ENCODE assay signal across 8 cellular contexts in the genomic region with DNA sequence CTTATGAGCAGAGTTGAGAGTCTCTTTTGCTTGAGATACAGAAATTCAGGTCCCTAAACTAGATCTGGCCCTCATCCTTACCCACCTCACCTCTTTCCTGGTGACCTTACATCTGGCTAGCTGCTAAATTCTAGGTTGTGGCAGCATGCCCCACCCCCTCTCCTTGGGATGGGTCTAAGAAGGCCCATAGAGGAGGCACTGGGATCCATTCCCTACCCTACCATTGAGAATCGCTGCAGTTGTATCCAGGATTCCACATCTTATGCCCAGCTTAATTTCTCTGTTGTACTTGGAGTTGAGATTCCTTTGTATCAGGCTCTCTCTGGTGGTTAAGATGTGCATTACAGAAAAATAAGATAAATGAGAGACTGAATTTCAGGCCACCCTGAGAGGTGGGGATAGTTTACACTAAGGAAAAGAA.
DNase-seq lines count a peak whose midpoint lies in the region; ATAC-seq and TF ChIP-seq lines count a peak whose summit lies in the region.

No MANE protein-coding gene starts in this region.

- peaks cover 4% of the 10 kb centered on the region for H3K4me1 ChIP-seq in parathyroid adenoma

- H3K27ac Mint-ChIP-seq in activated naive CD4-positive, alpha-beta T cell treated with anti-CD3 and anti-CD28 coated beads, Interleukin-2, amount 10 ng/mL, durations not matched to agents 7 days and 5 days, result peak overlapping the region; percentile 60

- H3K36me3 Mint-ChIP-seq in activated naive CD4-positive, alpha-beta T cell treated with anti-CD3 and anti-CD28 coated beads, Interleukin-2, amount 10 ng/mL, durations not matched to agents 7 days and 5 days, result peaks cover 29% of the 10 kb centered on the region

- H3K79me2 ChIP-seq in parathyroid adenoma, result no peaks in the 10 kb centered on the region

- no peak overlapping the region for H2AFZ ChIP-seq in parathyroid adenoma

- ATAC-seq in GM19324 (IDR thresholded peaks at IDR 0.05; ENCODE audit: low FRiP score, unreplicated experiment), result no peak

- H3K36me3 ChIP-seq in parathyroid adenoma (ENCODE audit: control insufficient read depth, insufficient read depth, low read length), result no peaks in the 10 kb centered on the region

- H3K4me3 ChIP-seq in foreskin fibroblast (ENCODE audit: low read depth in 1 of 2, low read length in 2 of 2), result no peak overlapping the region
- no peak overlapping the region for H3K4me3 ChIP-seq in parathyroid adenoma (ENCODE audit: low read depth, low read length)

- H3K9me3 Mint-ChIP-seq in activated naive CD4-positive, alpha-beta T cell treated with anti-CD3 and anti-CD28 coated beads, Interleukin-2, amount 10 ng/mL, durations not matched to agents 7 days and 5 days, result no peaks in the 10 kb centered on the region

- peak; percentile 64 for TF ChIP-seq CTCF in VCaP (conservative IDR thresholded peaks at IDR 0.05)
- peak; percentile 38 for TF ChIP-seq CTCF in foreskin fibroblast (IDR thresholded peaks at IDR 0.05; ENCODE audit: low read depth, low read length)
- peak; percentile 52 for TF ChIP-seq CTCF in parathyroid adenoma (IDR thresholded peaks at IDR 0.05)

- H3K9ac ChIP-seq in parathyroid adenoma, result no peak overlapping the region

- H3K27me3 ChIP-seq in parathyroid adenoma (ENCODE audit: control insufficient read depth, insufficient read depth, low read length), result no peaks in the 10 kb centered on the region

- H3K27me3 Mint-ChIP-seq in activated naive CD4-positive, alpha-beta T cell treated with anti-CD3 and anti-CD28 coated beads, Interleukin-2, amount 10 ng/mL, durations not matched to agents 7 days and 5 days, result peaks cover 9% of the 10 kb centered on the region

- H3K27ac ChIP-seq in VCaP (peak overlapping the region; percentile 31), parathyroid adenoma (peak overlapping the region; percentile 24)

- H3K4me1 Mint-ChIP-seq in activated naive CD4-positive, alpha-beta T cell treated with anti-CD3 and anti-CD28 coated beads, Interleukin-2, amount 10 ng/mL, durations not matched to agents 7 days and 5 days, result peaks cover 22% of the 10 kb centered on the region

- H3K4me3 Mint-ChIP-seq in activated naive CD4-positive, alpha-beta T cell treated with anti-CD3 and anti-CD28 coated beads, Interleukin-2, amount 10 ng/mL, durations not matched to agents 7 days and 5 days, result no peak overlapping the region

- no peak for DNase-seq in activated naive CD4-positive, alpha-beta T cell treated with anti-CD3 and anti-CD28 coated beads, Interleukin-2, amount 10 ng/mL, durations not matched to agents 7 days and 5 days
- no peak for DNase-seq in activated naive CD4-positive, alpha-beta T cell treated with anti-CD3 and anti-CD28 coated beads, Interleukin-2, amount 50 U/mL, for 16 hours
- DNase-seq in NCI-H1417 (lab: John Stamatoyannopoulos, UW) (peak in 2 of 3 experiments; percentile 59 to 72), foreskin fibroblast (peak in 1 of 2 donors; percentile 70)
- DNase-seq in activated T-cell treated with anti-CD3 and anti-CD28 coated beads, Interleukin-2, amount 50 U/mL, for 1 hour, result no peak

- H3K9me3 ChIP-seq in parathyroid adenoma (ENCODE audit: control insufficient read depth, low read length), result no peaks in the 10 kb centered on the region

- H3K4me2 ChIP-seq in parathyroid adenoma (ENCODE audit: low read length), result no peak overlapping the region

- CTCF ChIA-PET in activated naive CD4-positive, alpha-beta T cell treated with anti-CD3 and anti-CD28 coated beads, Interleukin-2, amount 10 ng/mL, durations not matched to agents 7 days and 5 days (lab: Charles Lee), result interaction anchor here (0.6 to 2.8 kb wide), 10 partner anchors 9 to 399 kb away, joined by 3 to 14 read pairs (median 4); a partner anchor contains a TSS

Comparison
In these comparisons a context has a peak if more than half of its experiments do, and no peak if none do; other contexts are left out.
1. DNase-seq: peak in NCI-H1417 (2 of 3); none in activated naive CD4-positive, alpha-beta T cell treated with anti-CD3 and anti-CD28 coated beads, Interleukin-2, amount 10 ng/mL, durations not matched to agents 7 days and 5 days (single experiment), activated naive CD4-positive, alpha-beta T cell treated with anti-CD3 and anti-CD28 coated beads, Interleukin-2, amount 50 U/mL, for 16 hours (single experiment) and activated T-cell treated with anti-CD3 and anti-CD28 coated beads, Interleukin-2, amount 50 U/mL, for 1 hour (single experiment).
2. Peak in every context shown above with its lines, with median percentiles within 50 percentile points of each other: CTCF ChIP-seq.